In the genomic region with DNA sequence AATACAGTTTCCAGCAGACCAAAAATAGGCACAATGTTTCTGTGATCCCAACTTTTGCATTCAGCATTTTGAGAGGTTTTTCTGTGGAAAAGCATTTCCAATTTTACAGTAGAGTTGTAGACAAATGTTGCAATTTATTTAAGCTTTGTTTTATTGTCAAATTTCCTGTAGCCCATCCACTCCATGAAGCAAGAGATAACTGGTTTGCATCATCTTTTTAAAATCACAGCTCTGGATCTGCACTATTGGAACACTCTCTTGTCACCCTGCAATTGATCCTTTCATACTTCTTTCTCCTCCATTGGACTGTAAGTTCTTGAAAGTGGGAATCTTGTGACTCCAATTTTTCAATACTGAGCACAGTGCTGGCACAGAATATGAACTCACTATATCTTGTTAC, we compare ENCODE assay signal across 16 cellular contexts.
DNase-seq lines count a peak whose midpoint lies in the region; ATAC-seq, FAIRE-seq and TF ChIP-seq lines count a peak whose summit lies in the region.
"Had no signal": no experiment of that assay in that cellular context is flagged by ENCODE, and none has a peak within 500 bp of the region (broad histone marks: within the 10 kb centered on the region; RNA-seq: fewer than 3 reads in every experiment).

No MANE protein-coding gene starts in this region.

- no peak for DNase-seq in activated naive CD4-positive, alpha-beta T cell treated with anti-CD3 and anti-CD28 coated beads for 36 hours
- DNase-seq in activated naive CD4-positive, alpha-beta T cell treated with anti-CD3 and anti-CD28 coated beads, Interleukin-2, amount 50 U/mL, for 16 hours: no peak
- DNase-seq in T-cell: no peak
- DNase-seq in fibroblast of villous mesenchyme (ENCODE audit: low read depth): peak; percentile 72
- DNase-seq in thyroid gland: no peak
- no peak for DNase-seq in pancreas
- DNase-seq: activated effector memory CD4-positive, alpha-beta T cell treated with anti-CD3 and anti-CD28 coated beads, Interleukin-2, amount 50 U/mL, for 16 hours; H7; left cardiac atrium; NCI-H2081; psoas muscle; stimulated activated CD4-positive, alpha-beta T cell treated with anti-CD3 and anti-CD28 coated beads, Interleukin-4, amount 100 ng/mL, for 4 hours had no signal

- H3K36me3 Mint-ChIP-seq in activated naive CD4-positive, alpha-beta T cell treated with anti-CD3 and anti-CD28 coated beads for 36 hours (ENCODE audit: low read depth): peaks cover 22% of the 10 kb centered on the region
- peaks cover 1% of the 10 kb centered on the region for H3K36me3 Mint-ChIP-seq in T-cell

- H3K36me3 ChIP-seq in thyroid gland (no peaks in the 10 kb centered on the region), pancreas (no peaks in the 10 kb centered on the region)
- H3K36me3 ChIP-seq: gastroesophageal sphincter had no signal

- no peaks in the 10 kb centered on the region for H3K9me3 Mint-ChIP-seq in activated naive CD4-positive, alpha-beta T cell treated with anti-CD3 and anti-CD28 coated beads for 36 hours
- no peaks in the 10 kb centered on the region for H3K9me3 Mint-ChIP-seq in T-cell

- peak overlapping the region; percentile 77 for H3K27ac Mint-ChIP-seq in activated naive CD4-positive, alpha-beta T cell treated with anti-CD3 and anti-CD28 coated beads for 36 hours
- H3K27ac Mint-ChIP-seq in T-cell: peak overlapping the region; percentile 100

- peak overlapping the region; percentile 8 for H3K4me3 Mint-ChIP-seq in activated naive CD4-positive, alpha-beta T cell treated with anti-CD3 and anti-CD28 coated beads for 36 hours
- peak overlapping the region; percentile 61 to 74 (median 73) for H3K4me3 Mint-ChIP-seq in T-cell

- ATAC-seq in T-cell (replicated peaks in 1 of 4) (no peak), HG02840 (IDR thresholded peaks at IDR 0.05; ENCODE audit: low FRiP score, unreplicated experiment) (no peak), pancreas (no peak), GM18502 (IDR thresholded peaks at IDR 0.05; ENCODE audit: poor library complexity, unreplicated experiment) (no peak)
- ATAC-seq: gastroesophageal sphincter, left cardiac atrium, psoas muscle had no signal

- no peak for FAIRE-seq in pancreas (lab: Jason Lieb, UNC)
- FAIRE-seq: TTC549 had no signal

- intact Hi-C loops in activated naive CD4-positive, alpha-beta T cell treated with anti-CD3 and anti-CD28 coated beads for 36 hours (cut with micrococcal nuclease): loop anchor here (1.0 to 5.0 kb wide), 3 partner anchors 86 to 245 kb away; a partner anchor contains a TSS
- intact Hi-C loops in thyroid gland (cut with DNase I): no loop called here
- intact Hi-C loops in pancreas (cut with DNase I): no loop called here

- POLR2A ChIA-PET in T-cell (lab: Charles Lee): interaction anchor here (0.6 to 1.5 kb wide), 5 partner anchors 13 to 86 kb away, joined by 3 to 8 read pairs (median 3); a partner anchor contains a TSS

- H3K4me1 ChIP-seq in thyroid gland (peaks cover 38 to 49% of the 10 kb centered on the region in 2 donors), pancreas (peaks cover 0 to 21% (median 8%) of the 10 kb centered on the region in 3 donors)

- CTCF ChIA-PET in activated naive CD4-positive, alpha-beta T cell treated with anti-CD3 and anti-CD28 coated beads for 36 hours (lab: Charles Lee): interaction anchor here (0.6 to 1.9 kb wide), 6 partner anchors 13 to 408 kb away, joined by 3 to 7 read pairs (median 4); a partner anchor contains a TSS
- CTCF ChIA-PET in T-cell (lab: Charles Lee): interaction anchor here in 1 of 2 donors (1.1 to 2.7 kb wide), 2 partner anchors 84 to 86 kb away, joined by 3 to 13 read pairs; a partner anchor contains a TSS

- peaks cover 94% of the 10 kb centered on the region for H3K4me1 Mint-ChIP-seq in activated naive CD4-positive, alpha-beta T cell treated with anti-CD3 and anti-CD28 coated beads for 36 hours (ENCODE audit: low read depth)
- peaks cover 94 to 97% (median 96%) of the 10 kb centered on the region in 3 donors for H3K4me1 Mint-ChIP-seq in T-cell

- no peak for TF ChIP-seq CTCF in fibroblast of villous mesenchyme (IDR thresholded peaks at IDR 0.05; ENCODE audit: insufficient read depth, low read depth, low read length)
- TF ChIP-seq CTCF in thyroid gland (IDR thresholded peaks at IDR 0.05): no peak
- TF ChIP-seq CTCF in pancreas (IDR thresholded peaks at IDR 0.05): no peak

- TF ChIP-seq POLR2A in thyroid gland (IDR thresholded peaks at IDR 0.05): no peak

- no peaks in the 10 kb centered on the region for H3K27me3 Mint-ChIP-seq in activated naive CD4-positive, alpha-beta T cell treated with anti-CD3 and anti-CD28 coated beads for 36 hours (ENCODE audit: low read depth)
- H3K27me3 Mint-ChIP-seq in T-cell: no peaks in the 10 kb centered on the region

- H3K4me3 ChIP-seq in fibroblast of villous mesenchyme (ENCODE audit: low read depth, low read length): no peak overlapping the region
- H3K4me3 ChIP-seq in thyroid gland (replicated peaks in 1 of 3): no peak overlapping the region
- H3K4me3 ChIP-seq in pancreas: no peak overlapping the region
- H3K4me3 ChIP-seq: gastroesophageal sphincter, psoas muscle had no signal

- H3K9me3 ChIP-seq in thyroid gland: no peaks in the 10 kb centered on the region
- H3K9me3 ChIP-seq in pancreas: no peaks in the 10 kb centered on the region
- H3K9me3 ChIP-seq: gastroesophageal sphincter, psoas muscle had no signal

- H3K27me3 ChIP-seq in thyroid gland: no peaks in the 10 kb centered on the region
- no peaks in the 10 kb centered on the region for H3K27me3 ChIP-seq in pancreas
- H3K27me3 ChIP-seq: gastroesophageal sphincter had no signal

- peak overlapping the region in 2 of 3 donors; percentile 77 to 85 for H3K27ac ChIP-seq in thyroid gland
- no peak overlapping the region for H3K27ac ChIP-seq in pancreas
- H3K27ac ChIP-seq: gastroesophageal sphincter had no signal

Comparison
In these comparisons a context has a peak if more than half of its experiments do, and no peak if none do; other contexts are left out.
1. H3K27ac ChIP-seq: peak in thyroid gland (2 of 3); none in pancreas (0 of 4).